Comparison of ENCODE assay signal across 25 cellular contexts in genomic region chr1:6912507-6912906, GRCh38.
A peak's percentile ranks its signal among the peaks of the same experiment; 100 is the strongest.
DNase-seq lines count a peak whose midpoint lies in the region; ATAC-seq and TF ChIP-seq lines count a peak whose summit lies in the region.
"Had no signal": no experiment of that assay in that cellular context is flagged by ENCODE, and none has a peak within 500 bp of the region (broad histone marks: within the 10 kb centered on the region; RNA-seq: fewer than 3 reads in every experiment).

No MANE protein-coding gene starts in this region.

- no peak overlapping the region for H3K27ac Mint-ChIP-seq in endodermal cell
- H3K27ac Mint-ChIP-seq: activated CD8-positive, alpha-beta T cell treated with anti-CD3 and anti-CD28 coated beads, Interleukin-2, amount 10 ng/mL, durations not matched to agents 7 days and 5 days; B cell; dendritic cell treated with granulocyte-macrophage colony-stimulating factor and Interleukin-4, amounts not matched to agents 40 ng/mL and 50 ng/mL, for 4 days had no signal

- no peaks in the 10 kb centered on the region for H3K9me3 ChIP-seq in endodermal cell (ENCODE audit: control insufficient read depth, low read length)
- peaks cover 2% of the 10 kb centered on the region for H3K9me3 ChIP-seq in aorta (ENCODE audit: control insufficient read depth, low read length)
- H3K9me3 ChIP-seq in vagina: no peaks in the 10 kb centered on the region
- H3K9me3 ChIP-seq: adrenal gland, transverse colon had no signal

- H3K27me3 ChIP-seq in endodermal cell (ENCODE audit: control insufficient read depth, insufficient read depth, low read length, poor library complexity, severe bottlenecking): no peaks in the 10 kb centered on the region
- H3K27me3 ChIP-seq in aorta (ENCODE audit: control insufficient read depth in 1 of 2, insufficient read depth in 2 of 2, low read length in 1 of 2): no peaks in the 10 kb centered on the region
- H3K27me3 ChIP-seq in vagina: no peaks in the 10 kb centered on the region
- H3K27me3 ChIP-seq: adrenal gland, transverse colon had no signal

- H3K27me3 Mint-ChIP-seq in endodermal cell (ENCODE audit: insufficient read depth): no peaks in the 10 kb centered on the region

- TF ChIP-seq CTCF in endodermal cell (conservative IDR thresholded peaks at IDR 0.05) (no peak), vagina (IDR thresholded peaks at IDR 0.05) (no peak)

- H3K9me3 Mint-ChIP-seq in endodermal cell: peaks cover 6% of the 10 kb centered on the region
- H3K9me3 Mint-ChIP-seq: dendritic cell treated with granulocyte-macrophage colony-stimulating factor and Interleukin-4, amounts not matched to agents 40 ng/mL and 50 ng/mL, for 4 days had no signal

- H3K27ac ChIP-seq in endodermal cell (ENCODE audit: low read depth, low read length) (peak overlapping the region; percentile 93), aorta (ENCODE audit: low read depth in 1 of 2, low read length in 2 of 2) (no peak overlapping the region), vagina (no peak overlapping the region)
- H3K27ac ChIP-seq: KMS-11, stomach, transverse colon had no signal

- H3K4me1 ChIP-seq in endodermal cell (ENCODE audit: control insufficient read depth, insufficient read depth, low read length) (peaks cover 7% of the 10 kb centered on the region), aorta (ENCODE audit: control insufficient read depth in 1 of 2, insufficient read depth in 2 of 2, low read length in 2 of 2) (no peaks in the 10 kb centered on the region), vagina (peaks cover 6% of the 10 kb centered on the region)
- H3K4me1 ChIP-seq: adrenal gland had no signal

- H3K36me3 Mint-ChIP-seq in endodermal cell (ENCODE audit: low read depth): peaks cover 4% of the 10 kb centered on the region

- no peak for TF ChIP-seq POLR2A in vagina (IDR thresholded peaks at IDR 0.05)

- DNase-seq in left cardiac atrium (peak; percentile 49), cardiac septum (ENCODE audit: low spot score) (no peak), endodermal cell (peak; percentile 67), midbrain (lab: John Stamatoyannopoulos, UW) (peak; percentile 27), aorta (no peak), DMS114 treated with DMSO at 0.1 percent for 48 hours (lab: John Stamatoyannopoulos, UW; ENCODE audit: unreplicated experiment) (no peak), vagina (ENCODE audit: extremely low spot score in 2 of 2) (no peak)
- DNase-seq: 8988T; activated CD4-positive, CD25-positive, alpha-beta regulatory T cell treated with anti-CD3 and anti-CD28 coated beads, Interleukin-2, amount 50 U/mL, for 72 hours; activated CD8-positive, alpha-beta T cell treated with anti-CD3 and anti-CD28 coated beads, Interleukin-2, amount 10 ng/mL, durations not matched to agents 7 days and 5 days; activated T-cell treated with anti-CD3 and anti-CD28 coated beads, Interleukin-2, amount 50 U/mL, for 1 hour; DND-41; left ventricle myocardium superior; NCI-H1694; NCI-H2171 treated with DMSO at 0.1 percent for 48 hours; NCI-H69; occipital lobe; stomach; transverse colon had no signal

- H3K4me3 ChIP-seq in endodermal cell (ENCODE audit: low read length) (no peak overlapping the region), aorta (ENCODE audit: low read length in 2 of 2) (no peak overlapping the region), vagina (no peak overlapping the region)
- H3K4me3 ChIP-seq: adrenal gland, stomach, transverse colon had no signal

- no peak overlapping the region for H3K4me3 Mint-ChIP-seq in endodermal cell
- H3K4me3 Mint-ChIP-seq: activated CD8-positive, alpha-beta T cell treated with anti-CD3 and anti-CD28 coated beads, Interleukin-2, amount 10 ng/mL, durations not matched to agents 7 days and 5 days; B cell; dendritic cell treated with granulocyte-macrophage colony-stimulating factor and Interleukin-4, amounts not matched to agents 40 ng/mL and 50 ng/mL, for 4 days had no signal

- 58 to 75% methylated on average over 3 to 9 of the region's 9 CpGs for WGBS in endodermal cell (ENCODE audit: insufficient coverage in 1 of 2, insufficient read length in 1 of 2), 2 experiments
- 55 to 70% methylated on average over 9 of the region's 9 CpGs for WGBS in aorta, 2 donors

- H3K4me1 Mint-ChIP-seq in endodermal cell: peaks cover 32% of the 10 kb centered on the region
- H3K4me1 Mint-ChIP-seq: B cell had no signal

- no peak overlapping the region for H3K9ac ChIP-seq in endodermal cell (ENCODE audit: extremely low read depth, low read length, poor library complexity, severe bottlenecking)
- H3K9ac ChIP-seq: KMS-11 had no signal

- no peaks in the 10 kb centered on the region for H3K36me3 ChIP-seq in endodermal cell (ENCODE audit: control insufficient read depth, insufficient read depth, low read length)
- no peaks in the 10 kb centered on the region for H3K36me3 ChIP-seq in aorta (ENCODE audit: control insufficient read depth in 1 of 2, insufficient read depth in 2 of 2, low read length in 1 of 2)
- H3K36me3 ChIP-seq in vagina: no peaks in the 10 kb centered on the region
- H3K36me3 ChIP-seq: adrenal gland, stomach, transverse colon had no signal

- intact Hi-C loops in left cardiac atrium (cut with DNase I): no loop called here
- intact Hi-C loops in cardiac septum (cut with DNase I): no loop called here
- intact Hi-C loops in aorta (cut with DNase I): no loop called here
- intact Hi-C loops in vagina (cut with DNase I): no loop called here

- ATAC-seq in left cardiac atrium: peak; percentile 27 to 54
- peak; percentile 4 for ATAC-seq in aorta (ENCODE audit: low FRiP score)
- ATAC-seq in HG02678 (IDR thresholded peaks at IDR 0.05; ENCODE audit: unreplicated experiment): no peak
- ATAC-seq: activated CD8-positive, alpha-beta T cell treated with anti-CD3 and anti-CD28 coated beads, Interleukin-2, amount 10 ng/mL, durations not matched to agents 7 days and 5 days; left ventricle myocardium superior; SK-N-SH treated with all-trans-retinoic acid at 6 μM for 48 hours had no signal

Comparison
In these comparisons a context has a peak if more than half of its experiments do, and no peak if none do; other contexts are left out.
1. DNase-seq: peak in left cardiac atrium (single experiment), endodermal cell (single experiment) and midbrain (single experiment); none in cardiac septum (single experiment), aorta (0 of 2), DMS114 treated with DMSO at 0.1 percent for 48 hours (single experiment) and vagina (0 of 2).